13 cellular contexts compared by ENCODE assay signal in genomic region chr3:52715714-52716305, GRCh38.
"Had no signal": no experiment of that assay in that cellular context is flagged by ENCODE, and none has a peak within 500 bp of the region (broad histone marks: within the 10 kb centered on the region; RNA-seq: fewer than 3 reads in every experiment).

No MANE protein-coding gene starts in this region.

- ATAC-seq: activated CD8-positive, alpha-beta memory T cell treated with anti-CD3 and anti-CD28 coated beads, Interleukin-2, amount 10 ng/mL, durations not matched to agents 7 days and 5 days had no signal

- H3K9me3 ChIP-seq: thoracic aorta had no signal

- H3K27ac ChIP-seq: parathyroid adenoma, thoracic aorta had no signal

- H3K9ac ChIP-seq: parathyroid adenoma had no signal

- H3K4me3 Mint-ChIP-seq: activated CD4-positive, alpha-beta memory T cell treated with anti-CD3 and anti-CD28 coated beads for 36 hours; activated CD8-positive, alpha-beta memory T cell treated with anti-CD3 and anti-CD28 coated beads, Interleukin-2, amount 10 ng/mL, durations not matched to agents 7 days and 5 days; activated naive CD8-positive, alpha-beta T cell had no signal

- FAIRE-seq: colon, islet of Langerhans had no signal

- H3K27ac Mint-ChIP-seq: activated CD4-positive, alpha-beta memory T cell treated with anti-CD3 and anti-CD28 coated beads for 36 hours; activated CD8-positive, alpha-beta memory T cell treated with anti-CD3 and anti-CD28 coated beads, Interleukin-2, amount 10 ng/mL, durations not matched to agents 7 days and 5 days; activated naive CD8-positive, alpha-beta T cell had no signal

- DNase-seq: activated CD4-positive, alpha-beta memory T cell treated with anti-CD3 and anti-CD28 coated beads for 36 hours; activated CD8-positive, alpha-beta memory T cell treated with anti-CD3 and anti-CD28 coated beads, Interleukin-2, amount 10 ng/mL, durations not matched to agents 7 days and 5 days; activated effector memory CD4-positive, alpha-beta T cell treated with anti-CD3 and anti-CD28 coated beads, Interleukin-2, amount 50 U/mL, for 16 hours; activated T-cell treated with anti-CD3 and anti-CD28 coated beads, Interleukin-2, amount 50 U/mL, for 1 hour; amniotic stem cell; left colon; stimulated activated CD4-positive, alpha-beta T cell treated with anti-CD3 and anti-CD28 coated beads, Interleukin-1b, Interleukin-23, amount 100 ng/mL, for 48 hours had no signal

- H2AFZ ChIP-seq: parathyroid adenoma had no signal

- H3K4me3 ChIP-seq: lung, thoracic aorta had no signal
